In genomic region chr12:673849-674248, GRCh38 we compare ENCODE assay signal across 9 cellular contexts. TPM values are rescaled to one million over a fixed set of nuclear protein-coding genes. Genes with fewer than 3 reads are reported as not detected.
DNase-seq lines count a peak whose midpoint lies in the region; ATAC-seq, FAIRE-seq and TF ChIP-seq lines count a peak whose summit lies in the region.
"Had no signal": no experiment of that assay in that cellular context is flagged by ENCODE, and none has a peak within 500 bp of the region (broad histone marks: within the 10 kb centered on the region; RNA-seq: fewer than 3 reads in every experiment).

No MANE protein-coding gene starts in this region.

- H3K36me3 ChIP-seq in brain microvascular endothelial cell (replicated peaks) (no peaks in the 10 kb centered on the region), H7 (replicated peaks; ENCODE audit: control insufficient read depth, insufficient read depth, low read length) (no peaks in the 10 kb centered on the region)

- H3K4me3 ChIP-seq in brain microvascular endothelial cell (ENCODE audit: low read depth, low read length) (no peak overlapping the region), H7 (ENCODE audit: insufficient read depth, low read depth, low read length) (no peak overlapping the region)

- no peaks in the 10 kb centered on the region for H3K36me3 Mint-ChIP-seq in immature natural killer cell

- DNase-seq in GM12891 (ENCODE audit: insufficient read length, low spot score) (no peak), immature natural killer cell (no peak), G401 (ENCODE audit: low spot score) (no peak), brain microvascular endothelial cell (no peak), iPS-NIHi7 (ENCODE audit: extremely low spot score) (no peak), H7 (no peak)
- DNase-seq: NCI-H2171 treated with DMSO at 0.1 percent for 48 hours had no signal

- ATAC-seq in GM21390 (IDR thresholded peaks at IDR 0.05; ENCODE audit: unreplicated experiment) (peak; percentile 24), HG03432 (IDR thresholded peaks at IDR 0.05; ENCODE audit: unreplicated experiment) (peak; percentile 13)

- H3K4me3 Mint-ChIP-seq in immature natural killer cell: peak overlapping the region; percentile 65 to 86 (median 72)

- H3K9me3 Mint-ChIP-seq in immature natural killer cell: no peaks in the 10 kb centered on the region

- no peak for FAIRE-seq in GM12891 (lab: Jason Lieb, UNC)

- no peak for TF ChIP-seq CTCF in brain microvascular endothelial cell (IDR thresholded peaks at IDR 0.05; ENCODE audit: low read depth, low read length, missing control alignments)

- H3K27me3 ChIP-seq in brain microvascular endothelial cell (replicated peaks) (no peaks in the 10 kb centered on the region), H7 (ENCODE audit: control insufficient read depth, insufficient read depth, low read length) (no peaks in the 10 kb centered on the region)

- peaks cover 34 to 38% of the 10 kb centered on the region in 2 donors for H3K4me1 Mint-ChIP-seq in immature natural killer cell

- H3K27ac Mint-ChIP-seq in immature natural killer cell: peak overlapping the region; percentile 86 to 99 (median 94)

- in situ Hi-C loops in G401 (cut with HindIII; ENCODE audit: low sequenced_read_pairs): no loop called here
- in situ Hi-C loops in brain microvascular endothelial cell (cut with HindIII; ENCODE audit: low pct_ligation_motif_present, low sequenced_read_pairs): no loop called here

- no peak overlapping the region for H3K27ac ChIP-seq in brain microvascular endothelial cell

- no peak for TF ChIP-seq POLR2A in GM12891 (IDR thresholded peaks at IDR 0.05; ENCODE audit: low read depth, low read length)

- H3K27me3 Mint-ChIP-seq in immature natural killer cell (ENCODE audit: low read depth in 3 of 3): peaks cover 0 to 4% (median 4%) of the 10 kb centered on the region in 3 donors

TF ChIP-seq in GM12891, 5 proteins besides CTCF, POLR2A, EP300 and RAD21:
- no peak for TF ChIP-seq POU2F2 (IDR thresholded peaks at IDR 0.05; ENCODE audit: low read depth, low read length)
- TF ChIP-seq SPI1 (IDR thresholded peaks at IDR 0.05; ENCODE audit: low read depth, low read length): peak; percentile 63
- no peak for TF ChIP-seq TAF1 (IDR thresholded peaks at IDR 0.05; ENCODE audit: low read depth, low read length)
TF ChIP-seq in GM12891: peak in this region for 1.

RNA-seq across cellular contexts. Expression of gene NINJ2, which starts 10.6 kb away (rescaled TPM):
- polyA plus RNA-seq in GM12891 (2012; ENCODE audit: low read depth, missing spikeins): 15.5 TPM
- polyA plus RNA-seq in immature natural killer cell: 10 to 100 TPM; 18.2 to 42.3 (median 25.7) TPM
- total RNA-seq in G401 (2014; rRNA removed; shearing (Covaris generic)): 0.31 and 5.0 TPM in 2 replicates
- total RNA-seq in H7 (2014; rRNA removed; shearing (Covaris generic)): 0.74 and 2.6 TPM in 2 replicates
